ENCODE assay signal across 8 cellular contexts in the genomic region with DNA sequence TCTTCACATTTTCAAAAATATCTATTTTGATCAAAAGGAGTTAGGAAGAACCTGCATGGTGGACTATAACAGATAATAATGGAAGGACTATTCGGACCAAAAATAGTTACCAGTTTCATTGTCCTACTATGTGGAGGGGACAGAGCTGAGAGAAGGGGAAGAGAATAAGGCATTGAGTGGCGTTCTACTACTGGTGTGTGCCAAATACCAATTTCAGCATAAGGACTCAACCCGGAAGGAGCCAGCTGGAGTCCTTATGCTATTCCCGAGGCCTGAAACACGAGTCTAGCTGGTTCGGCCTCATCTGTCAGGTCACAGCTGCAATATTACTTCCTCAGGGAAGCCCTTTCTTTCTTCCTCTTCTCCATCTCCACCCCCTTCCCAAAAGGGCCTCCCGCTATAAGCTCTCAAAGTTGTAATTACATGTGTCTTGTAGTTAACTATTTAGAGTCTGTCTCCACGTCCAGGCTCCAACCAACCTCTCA. TPM values are rescaled to one million over a fixed set of nuclear protein-coding genes. Genes with fewer than 3 reads are reported as not detected.
DNase-seq lines count a peak whose midpoint lies in the region; ATAC-seq and TF ChIP-seq lines count a peak whose summit lies in the region.

No MANE protein-coding gene starts in this region.

- H3K4me3 ChIP-seq in KMS-11 (IDR thresholded peaks at IDR 0.05; ENCODE audit: insufficient read depth, low read depth, low read length) (no peak overlapping the region), ascending aorta (peak overlapping the region; percentile 81 to 98), iPS-18a (ENCODE audit: low read length) (peak overlapping the region; percentile 79), skin epidermis (peak overlapping the region; percentile 52 to 82 (median 76))

- H3K27me3 ChIP-seq in KMS-11 (ENCODE audit: insufficient read depth, low read depth) (no peaks in the 10 kb centered on the region), ascending aorta (no peaks in the 10 kb centered on the region), iPS-18a (ENCODE audit: control insufficient read depth, insufficient read depth, low read length) (no peaks in the 10 kb centered on the region)

- H2AFZ ChIP-seq in KMS-11 (ENCODE audit: low read depth) = peak overlapping the region; percentile 71

- intact Hi-C loops in ascending aorta (cut with DNase I) = loop anchor here (5.0 kb wide), 3 partner anchors 45 to 345 kb away; a partner anchor contains a TSS

- peaks cover 16% of the 10 kb centered on the region for H3K4me1 ChIP-seq in KMS-11 (ENCODE audit: low read depth, poor library complexity, severe bottlenecking)
- peaks cover 0 to 8% of the 10 kb centered on the region in 2 donors for H3K4me1 ChIP-seq in ascending aorta
- peaks cover 27% of the 10 kb centered on the region for H3K4me1 ChIP-seq in iPS-18a (ENCODE audit: control insufficient read depth, low read depth, low read length)

- no peaks in the 10 kb centered on the region for H3K36me3 ChIP-seq in KMS-11 (ENCODE audit: insufficient read depth)
- no peaks in the 10 kb centered on the region for H3K36me3 ChIP-seq in ascending aorta
- H3K36me3 ChIP-seq in iPS-18a (ENCODE audit: control insufficient read depth, low read depth, low read length) = no peaks in the 10 kb centered on the region

- no peak for ATAC-seq in GM19035 (IDR thresholded peaks at IDR 0.05; ENCODE audit: unreplicated experiment)

- no peaks in the 10 kb centered on the region for H3K79me2 ChIP-seq in KMS-11 (ENCODE audit: insufficient read depth, low read depth)

- H3K9ac ChIP-seq in KMS-11 (no peak overlapping the region), iPS-18a (ENCODE audit: low read length) (peak overlapping the region; percentile 87)

- peak overlapping the region; percentile 85 for H3K4me2 ChIP-seq in KMS-11

- no peak overlapping the region for H3K27ac ChIP-seq in KMS-11
- H3K27ac ChIP-seq in ascending aorta = peak overlapping the region; percentile 87 to 95
- H3K27ac ChIP-seq in iPS-18a (ENCODE audit: low read length) = no peak overlapping the region
- H3K27ac ChIP-seq in skin epidermis = peak overlapping the region in 20 of 21 experiments; percentile 17 to 97 (median 92)

- TF ChIP-seq CTCF in KMS-11 (conservative IDR thresholded peaks at IDR 0.05; ENCODE audit: low read depth, low read length) (no peak), ascending aorta (IDR thresholded peaks at IDR 0.05) (no peak)

- no peaks in the 10 kb centered on the region for H4K20me1 ChIP-seq in KMS-11 (ENCODE audit: insufficient read depth)

- DNase-seq in DMS53 treated with DMSO at 0.1 percent for 48 hours (lab: John Stamatoyannopoulos, UW; ENCODE audit: unreplicated experiment) = peak; percentile 85
- peak in 1 of 2 donors; percentile 70 for DNase-seq in ascending aorta (ENCODE audit: low spot score in 2 of 2)
- DNase-seq in NCI-H128 (lab: John Stamatoyannopoulos, UW; ENCODE audit: unreplicated experiment) = no peak
- DNase-seq in dermis blood vessel endothelial cell = no peak

- H3K9me3 ChIP-seq in ascending aorta (no peaks in the 10 kb centered on the region), iPS-18a (ENCODE audit: control insufficient read depth, low read depth, low read length) (no peaks in the 10 kb centered on the region)

RNA-seq across cellular contexts. Expression of a gene that starts 20.5 kb away (rescaled TPM):
- 11.8 TPM for total RNA-seq in ascending aorta
- total RNA-seq in dermis blood vessel endothelial cell = 29.1 and 32.5 TPM in 2 replicates

Comparison
In these comparisons a context has a peak if more than half of its experiments do, and no peak if none do; other contexts are left out.
1. H3K27ac ChIP-seq: peak in ascending aorta (2 of 2) and skin epidermis (20 of 21); none in KMS-11 (single experiment) and iPS-18a (single experiment).